8 cellular contexts compared by ENCODE assay signal in the genomic region with DNA sequence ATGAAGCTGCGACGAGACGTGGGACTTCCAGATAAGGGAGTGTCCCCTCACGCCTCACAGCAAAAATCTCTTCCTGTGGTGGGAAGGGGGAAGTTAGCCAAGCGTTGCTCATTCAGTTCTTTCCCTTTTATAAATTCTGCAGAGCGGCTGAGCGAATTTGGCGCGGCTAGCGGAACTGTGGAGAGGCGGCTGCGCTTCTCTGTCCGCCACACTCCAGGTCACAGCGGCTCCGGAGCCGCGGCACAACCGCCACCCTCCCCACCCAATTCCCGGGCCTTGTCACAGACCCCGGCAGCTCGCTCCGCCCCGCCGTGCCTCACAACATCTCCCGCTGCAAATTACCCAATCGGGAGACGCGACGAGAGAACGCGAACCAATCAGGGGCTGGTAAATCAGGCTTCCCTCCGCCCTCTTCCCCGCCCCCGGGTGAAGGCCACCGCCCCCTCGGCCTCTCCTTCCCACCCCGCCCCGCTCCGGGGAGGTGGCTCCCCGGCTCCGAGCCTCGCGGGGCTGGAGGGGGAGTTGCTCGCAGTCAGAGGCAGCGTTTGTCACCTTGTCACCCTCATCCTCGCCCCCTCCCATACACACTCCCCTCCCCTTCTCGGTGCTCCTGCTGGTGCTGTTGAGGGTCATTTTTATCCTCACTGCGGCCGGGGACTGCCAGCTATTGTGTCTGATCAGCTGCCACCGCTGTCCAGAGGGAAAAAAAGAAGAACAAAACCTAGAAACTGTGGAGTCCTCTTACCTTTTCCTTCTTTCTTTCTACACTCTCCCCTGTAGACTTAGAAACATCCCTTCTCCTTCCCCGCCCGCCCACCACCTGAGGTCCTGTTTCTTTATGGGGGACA. TPM values are rescaled to one million over a fixed set of nuclear protein-coding genes. Genes with fewer than 3 reads are reported as not detected.
DNase-seq lines count a peak whose midpoint lies in the region; ATAC-seq and TF ChIP-seq lines count a peak whose summit lies in the region.

No MANE protein-coding gene starts in this region.

- POLR2A ChIA-PET in WTC11 (lab: Charles Lee), result interaction anchor here (0.6 to 2.2 kb wide), 2 partner anchors 38 to 227 kb away, joined by 3 to 12 read pairs; no protein-coding TSS in a partner anchor

- peak overlapping the region; percentile 90 for H3K4me2 ChIP-seq in smooth muscle cell

- peaks cover 27% of the 10 kb centered on the region for H3K4me1 ChIP-seq in smooth muscle cell (ENCODE audit: low read depth)

- H3K27ac Mint-ChIP-seq in WTC11 (peak overlapping the region; percentile 60), immature natural killer cell (peak overlapping the region; percentile 83 to 92 (median 86))

- WGBS in smooth muscle cell (ENCODE audit: low lambda C conversion rate), result under 1% methylated on average over 42 of the region's 52 CpGs

- DNase-seq in AG08396 (ENCODE audit: low spot score) (peak; percentile 97), NCI-H2227 treated with DMSO at 0.1 percent for 48 hours (lab: John Stamatoyannopoulos, UW) (peak; percentile 88), WTC11 (ENCODE audit: low spot score) (peak; percentile 97), cardiac fibroblast (ENCODE audit: low read depth in 2 of 2) (peak; percentile 97 to 98), immature natural killer cell (peak; percentile 94 to 95 (median 94)), smooth muscle cell (lab: John Stamatoyannopoulos, UW; ENCODE audit: unreplicated experiment) (peak; percentile 85)

- in situ Hi-C loops in GM18951 (cut with MboI; ENCODE audit: low sequenced_read_pairs, unreplicated experiment), result no loop called here

- peak overlapping the region; percentile 53 for H3K9ac ChIP-seq in smooth muscle cell (ENCODE audit: low read depth)

- peaks cover 30% of the 10 kb centered on the region for H3K79me2 ChIP-seq in smooth muscle cell (ENCODE audit: low read depth)

- no peaks in the 10 kb centered on the region for H3K9me3 ChIP-seq in smooth muscle cell (replicated peaks; ENCODE audit: low read depth)

- ATAC-seq in HG03175 (IDR thresholded peaks at IDR 0.05; ENCODE audit: unreplicated experiment) (peak; percentile 85), WTC11 (peak; percentile 80)

- H3K9me3 Mint-ChIP-seq in WTC11 (no peaks in the 10 kb centered on the region), immature natural killer cell (no peaks in the 10 kb centered on the region)

- CTCF ChIA-PET in WTC11 (lab: Charles Lee), result interaction anchor here (0.7 to 1.9 kb wide), 3 partner anchors 172 to 502 kb away, joined by 3 to 4 read pairs (median 4); no protein-coding TSS in a partner anchor

- H3K4me1 Mint-ChIP-seq in WTC11 (peaks cover 35% of the 10 kb centered on the region), immature natural killer cell (peaks cover 26 to 30% of the 10 kb centered on the region in 2 donors)

- peak; percentile 86 for TF ChIP-seq POLR2A in GM18951 (IDR thresholded peaks at IDR 0.05; ENCODE audit: extremely low read depth, insufficient read depth, insufficient read length)

- peak overlapping the region; percentile 71 for H3K27ac ChIP-seq in smooth muscle cell (ENCODE audit: low read depth)

- H3F3A ChIP-seq in smooth muscle cell (ENCODE audit: low read depth), result no peaks in the 10 kb centered on the region

- TF ChIP-seq CTCF in WTC11 (IDR thresholded peaks at IDR 0.05), result no peak
- no peak for TF ChIP-seq CTCF in cardiac fibroblast (IDR thresholded peaks at IDR 0.05; ENCODE audit: low read depth, low read length)
- TF ChIP-seq CTCF in smooth muscle cell (IDR thresholded peaks at IDR 0.05; ENCODE audit: borderline replicate concordance, insufficient read depth, poor library complexity, severe bottlenecking), result no peak

- H3K4me3 Mint-ChIP-seq in WTC11 (peak overlapping the region; percentile 88), immature natural killer cell (peak overlapping the region; percentile 89 to 95 (median 94))

- peaks cover 21% of the 10 kb centered on the region for H4K20me1 ChIP-seq in smooth muscle cell (ENCODE audit: low read depth)

- H3K27me3 Mint-ChIP-seq in WTC11 (ENCODE audit: low read depth) (peaks cover 38% of the 10 kb centered on the region), immature natural killer cell (ENCODE audit: low read depth in 3 of 3) (peaks cover 0 to 15% (median 5%) of the 10 kb centered on the region in 3 donors)

- no peaks in the 10 kb centered on the region for H3K36me3 Mint-ChIP-seq in WTC11
- H3K36me3 Mint-ChIP-seq in immature natural killer cell, result peaks cover 0 to 4% (median 0%) of the 10 kb centered on the region in 3 donors

- peak overlapping the region; percentile 59 to 75 for H3K4me3 ChIP-seq in cardiac fibroblast (replicated peaks in 1 of 2; ENCODE audit: low read depth in 2 of 2, low read length in 2 of 2)
- H3K4me3 ChIP-seq in smooth muscle cell, result peak overlapping the region; percentile 71

- H3K27me3 ChIP-seq in smooth muscle cell (ENCODE audit: low read depth), result no peaks in the 10 kb centered on the region

- H2AFZ ChIP-seq in smooth muscle cell (ENCODE audit: low read depth), result peak overlapping the region; percentile 88

- H3K36me3 ChIP-seq in smooth muscle cell (ENCODE audit: low read depth), result no peaks in the 10 kb centered on the region

TF ChIP-seq in WTC11, 78 proteins besides CTCF, POLR2A, EP300 and RAD21 (continues in another document):
- TF ChIP-seq MAX (CRISPR knock-in tag; IDR thresholded peaks at IDR 0.05), result 0 out of 2 replicates have a peak, but pooled peaks have one; percentile 19
- TF ChIP-seq ERG (CRISPR knock-in tag; IDR thresholded peaks at IDR 0.05), result no peak
- no peak for TF ChIP-seq JUN (CRISPR knock-in tag; IDR thresholded peaks at IDR 0.05)
- peak; percentile 31; the same call in 1 of the 2 replicates for TF ChIP-seq GABPB1 (CRISPR knock-in tag; IDR thresholded peaks at IDR 0.05)
- TF ChIP-seq MYBL2 (CRISPR knock-in tag; IDR thresholded peaks at IDR 0.05), result 0 out of 2 replicates have a peak, but pooled peaks have one; percentile 36
- TF ChIP-seq, protein P1, sequence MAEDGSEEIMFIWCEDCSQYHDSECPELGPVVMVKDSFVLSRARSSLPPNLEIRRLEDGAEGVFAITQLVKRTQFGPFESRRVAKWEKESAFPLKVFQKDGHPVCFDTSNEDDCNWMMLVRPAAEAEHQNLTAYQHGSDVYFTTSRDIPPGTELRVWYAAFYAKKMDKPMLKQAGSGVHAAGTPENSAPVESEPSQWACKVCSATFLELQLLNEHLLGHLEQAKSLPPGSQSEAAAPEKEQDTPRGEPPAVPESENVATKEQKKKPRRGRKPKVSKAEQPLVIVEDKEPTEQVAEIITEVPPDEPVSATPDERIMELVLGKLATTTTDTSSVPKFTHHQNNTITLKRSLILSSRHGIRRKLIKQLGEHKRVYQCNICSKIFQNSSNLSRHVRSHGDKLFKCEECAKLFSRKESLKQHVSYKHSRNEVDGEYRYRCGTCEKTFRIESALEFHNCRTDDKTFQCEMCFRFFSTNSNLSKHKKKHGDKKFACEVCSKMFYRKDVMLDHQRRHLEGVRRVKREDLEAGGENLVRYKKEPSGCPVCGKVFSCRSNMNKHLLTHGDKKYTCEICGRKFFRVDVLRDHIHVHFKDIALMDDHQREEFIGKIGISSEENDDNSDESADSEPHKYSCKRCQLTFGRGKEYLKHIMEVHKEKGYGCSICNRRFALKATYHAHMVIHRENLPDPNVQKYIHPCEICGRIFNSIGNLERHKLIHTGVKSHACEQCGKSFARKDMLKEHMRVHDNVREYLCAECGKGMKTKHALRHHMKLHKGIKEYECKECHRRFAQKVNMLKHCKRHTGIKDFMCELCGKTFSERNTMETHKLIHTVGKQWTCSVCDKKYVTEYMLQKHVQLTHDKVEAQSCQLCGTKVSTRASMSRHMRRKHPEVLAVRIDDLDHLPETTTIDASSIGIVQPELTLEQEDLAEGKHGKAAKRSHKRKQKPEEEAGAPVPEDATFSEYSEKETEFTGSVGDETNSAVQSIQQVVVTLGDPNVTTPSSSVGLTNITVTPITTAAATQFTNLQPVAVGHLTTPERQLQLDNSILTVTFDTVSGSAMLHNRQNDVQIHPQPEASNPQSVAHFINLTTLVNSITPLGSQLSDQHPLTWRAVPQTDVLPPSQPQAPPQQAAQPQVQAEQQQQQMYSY (CRISPR knock-in tag; IDR thresholded peaks at IDR 0.05), result peak; percentile 71; the same call in 1 of the 2 replicates
- TF ChIP-seq, protein P2, sequence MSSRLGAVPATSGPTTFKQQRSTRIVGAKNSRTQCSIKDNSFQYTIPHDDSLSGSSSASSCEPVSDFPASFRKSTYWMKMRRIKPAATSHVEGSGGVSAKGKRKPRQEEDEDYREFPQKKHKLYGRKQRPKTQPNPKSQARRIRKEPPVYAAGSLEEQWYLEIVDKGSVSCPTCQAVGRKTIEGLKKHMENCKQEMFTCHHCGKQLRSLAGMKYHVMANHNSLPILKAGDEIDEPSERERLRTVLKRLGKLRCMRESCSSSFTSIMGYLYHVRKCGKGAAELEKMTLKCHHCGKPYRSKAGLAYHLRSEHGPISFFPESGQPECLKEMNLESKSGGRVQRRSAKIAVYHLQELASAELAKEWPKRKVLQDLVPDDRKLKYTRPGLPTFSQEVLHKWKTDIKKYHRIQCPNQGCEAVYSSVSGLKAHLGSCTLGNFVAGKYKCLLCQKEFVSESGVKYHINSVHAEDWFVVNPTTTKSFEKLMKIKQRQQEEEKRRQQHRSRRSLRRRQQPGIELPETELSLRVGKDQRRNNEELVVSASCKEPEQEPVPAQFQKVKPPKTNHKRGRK (CRISPR knock-in tag; IDR thresholded peaks at IDR 0.05; ENCODE audit: borderline replicate concordance), result no peak
- TF ChIP-seq SP1 (CRISPR knock-in tag; conservative IDR thresholded peaks at IDR 0.05), result peak; percentile 90

RNA-seq across cellular contexts. Expression of gene ARHGAP21, which starts 0.9 kb away (rescaled TPM):
- total RNA-seq in WTC11 (2021), result 30.2 to 37.7 TPM (median 33.8 TPM) in 3 replicates
- 1 to 10 TPM in 2 of 3 donors, under 1 TPM in 1; 0.43 to 4.4 (median 3.1) TPM for polyA plus RNA-seq in immature natural killer cell
- 59.1 and 66.0 TPM in 2 replicates for total RNA-seq in smooth muscle cell
- polyA plus RNA-seq in smooth muscle cell, result 8.9 and 11.8 TPM in 2 replicates

Comparison
In these comparisons a context has a peak if more than half of its experiments do, and no peak if none do; other contexts are left out.
1. Peak in every context shown above with its lines: DNase-seq, ATAC-seq, H3K4me3 ChIP-seq and H3K27ac ChIP-seq.